1 cellular context compared by ENCODE assay signal in the genomic region with DNA sequence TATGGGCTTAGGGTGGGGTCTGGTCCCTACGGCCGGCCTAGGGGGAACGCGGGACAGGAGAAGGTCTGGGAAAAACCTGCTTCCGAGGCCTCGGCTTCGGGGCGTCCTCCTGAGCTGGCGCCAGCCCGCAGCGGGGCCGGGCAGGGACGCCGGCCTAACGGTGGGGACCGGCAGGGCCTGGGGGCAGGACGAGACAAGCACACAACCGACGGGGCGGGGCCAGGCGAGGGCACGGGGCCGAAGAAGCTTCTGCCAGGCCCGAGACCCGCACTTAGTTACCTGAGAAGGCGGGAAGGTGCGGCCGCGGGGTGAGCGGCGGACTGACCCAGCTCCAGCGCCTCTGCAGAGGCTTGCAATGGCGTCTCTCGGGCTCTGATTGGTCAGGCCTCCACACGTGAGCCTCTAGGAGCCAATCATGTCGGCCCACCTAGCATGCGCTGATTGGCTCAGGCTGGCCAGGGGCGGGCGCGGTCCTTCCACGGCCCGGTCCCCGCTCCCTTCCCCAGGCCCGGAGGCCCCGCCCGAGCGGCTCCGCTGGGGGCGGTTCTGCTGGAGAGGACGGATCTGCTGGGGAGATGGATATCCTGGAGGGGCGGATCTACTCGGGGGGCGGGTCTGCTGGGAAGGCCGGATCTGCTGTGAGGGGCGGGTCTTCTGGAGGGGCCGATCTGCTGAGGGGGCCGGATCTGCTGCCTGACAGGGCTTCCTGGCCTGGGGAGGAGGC.
TF ChIP-seq lines count a peak whose summit lies in the region.

No MANE protein-coding gene starts in this region.

TF ChIP-seq in HepG2, 621 proteins besides CTCF, POLR2A, EP300 and RAD21 (continued from another document and continues in another):
- no peak for TF ChIP-seq KLF6 (CRISPR knock-in tag; IDR thresholded peaks at IDR 0.05)
- no peak for TF ChIP-seq ZNF720 (CRISPR knock-in tag; IDR thresholded peaks at IDR 0.05)
- peak; percentile 57; the same call in 1 of the 2 replicates for TF ChIP-seq NRL (CRISPR knock-in tag; IDR thresholded peaks at IDR 0.05; ENCODE audit: borderline replicate concordance)
- no peak; the same call in 1 of the 2 replicates for TF ChIP-seq ZNF138 (CRISPR knock-in tag; IDR thresholded peaks at IDR 0.05; ENCODE audit: low read depth)
- TF ChIP-seq EED (CRISPR knock-in tag; IDR thresholded peaks at IDR 0.05) = no peak
- TF ChIP-seq ZNF652 (CRISPR knock-in tag; IDR thresholded peaks at IDR 0.05; ENCODE audit: borderline replicate concordance, low read depth) = no peak
- TF ChIP-seq IRF2 (CRISPR knock-in tag; IDR thresholded peaks at IDR 0.05) = no peak
- TF ChIP-seq, protein P1, sequence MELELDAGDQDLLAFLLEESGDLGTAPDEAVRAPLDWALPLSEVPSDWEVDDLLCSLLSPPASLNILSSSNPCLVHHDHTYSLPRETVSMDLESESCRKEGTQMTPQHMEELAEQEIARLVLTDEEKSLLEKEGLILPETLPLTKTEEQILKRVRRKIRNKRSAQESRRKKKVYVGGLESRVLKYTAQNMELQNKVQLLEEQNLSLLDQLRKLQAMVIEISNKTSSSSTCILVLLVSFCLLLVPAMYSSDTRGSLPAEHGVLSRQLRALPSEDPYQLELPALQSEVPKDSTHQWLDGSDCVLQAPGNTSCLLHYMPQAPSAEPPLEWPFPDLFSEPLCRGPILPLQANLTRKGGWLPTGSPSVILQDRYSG (CRISPR knock-in tag; IDR thresholded peaks at IDR 0.05) = 0 out of 2 replicates have a peak, but pooled peaks have one; percentile 72
- TF ChIP-seq SNAPC2 (CRISPR knock-in tag; IDR thresholded peaks at IDR 0.05) = 0 out of 2 replicates have a peak, but pooled peaks have one; percentile 25
- peak; percentile 79; the same call in 1 of the 2 replicates for TF ChIP-seq ZNF468 (CRISPR knock-in tag; IDR thresholded peaks at IDR 0.05)
- TF ChIP-seq ZNF207 (IDR thresholded peaks at IDR 0.05; ENCODE audit: borderline replicate concordance) = no peak
- TF ChIP-seq, protein P2, sequence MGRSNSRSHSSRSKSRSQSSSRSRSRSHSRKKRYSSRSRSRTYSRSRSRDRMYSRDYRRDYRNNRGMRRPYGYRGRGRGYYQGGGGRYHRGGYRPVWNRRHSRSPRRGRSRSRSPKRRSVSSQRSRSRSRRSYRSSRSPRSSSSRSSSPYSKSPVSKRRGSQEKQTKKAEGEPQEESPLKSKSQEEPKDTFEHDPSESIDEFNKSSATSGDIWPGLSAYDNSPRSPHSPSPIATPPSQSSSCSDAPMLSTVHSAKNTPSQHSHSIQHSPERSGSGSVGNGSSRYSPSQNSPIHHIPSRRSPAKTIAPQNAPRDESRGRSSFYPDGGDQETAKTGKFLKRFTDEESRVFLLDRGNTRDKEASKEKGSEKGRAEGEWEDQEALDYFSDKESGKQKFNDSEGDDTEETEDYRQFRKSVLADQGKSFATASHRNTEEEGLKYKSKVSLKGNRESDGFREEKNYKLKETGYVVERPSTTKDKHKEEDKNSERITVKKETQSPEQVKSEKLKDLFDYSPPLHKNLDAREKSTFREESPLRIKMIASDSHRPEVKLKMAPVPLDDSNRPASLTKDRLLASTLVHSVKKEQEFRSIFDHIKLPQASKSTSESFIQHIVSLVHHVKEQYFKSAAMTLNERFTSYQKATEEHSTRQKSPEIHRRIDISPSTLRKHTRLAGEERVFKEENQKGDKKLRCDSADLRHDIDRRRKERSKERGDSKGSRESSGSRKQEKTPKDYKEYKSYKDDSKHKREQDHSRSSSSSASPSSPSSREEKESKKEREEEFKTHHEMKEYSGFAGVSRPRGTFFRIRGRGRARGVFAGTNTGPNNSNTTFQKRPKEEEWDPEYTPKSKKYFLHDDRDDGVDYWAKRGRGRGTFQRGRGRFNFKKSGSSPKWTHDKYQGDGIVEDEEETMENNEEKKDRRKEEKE (IDR thresholded peaks at IDR 0.05) = no peak
- TF ChIP-seq ZNF382 (CRISPR knock-in tag; IDR thresholded peaks at IDR 0.05; ENCODE audit: borderline replicate concordance) = no peak
- TF ChIP-seq, protein P3, sequence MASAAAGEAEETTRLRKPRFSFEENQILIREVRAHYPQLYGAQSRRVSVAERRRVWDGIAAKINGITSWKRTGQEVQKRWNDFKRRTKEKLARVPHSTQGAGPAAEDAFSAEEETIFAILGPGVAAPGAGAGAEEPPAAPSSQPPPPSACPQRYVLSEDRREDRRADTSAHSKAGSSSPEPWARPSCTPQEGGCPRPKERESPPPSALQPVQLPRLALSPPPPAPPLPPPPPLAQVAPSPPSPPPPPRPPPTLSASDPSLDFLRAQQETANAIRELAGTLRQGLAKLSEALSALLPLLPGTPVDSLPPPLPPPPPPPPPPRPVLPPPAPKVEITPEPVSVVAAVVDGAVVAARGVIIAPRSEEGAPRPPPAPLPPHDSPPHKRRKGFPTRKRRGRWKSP (CRISPR knock-in tag; IDR thresholded peaks at IDR 0.05) = peak; percentile 85; the same call in 1 of the 2 replicates
- TF ChIP-seq CHD2 (IDR thresholded peaks at IDR 0.05; ENCODE audit: low read depth, low read length) = no peak
- peak; percentile 89 for TF ChIP-seq CREB1 (IDR thresholded peaks at IDR 0.05)
- TF ChIP-seq CREB1 (CRISPR knock-in tag; IDR thresholded peaks at IDR 0.05) = peak; percentile 86
- TF ChIP-seq, protein P4, sequence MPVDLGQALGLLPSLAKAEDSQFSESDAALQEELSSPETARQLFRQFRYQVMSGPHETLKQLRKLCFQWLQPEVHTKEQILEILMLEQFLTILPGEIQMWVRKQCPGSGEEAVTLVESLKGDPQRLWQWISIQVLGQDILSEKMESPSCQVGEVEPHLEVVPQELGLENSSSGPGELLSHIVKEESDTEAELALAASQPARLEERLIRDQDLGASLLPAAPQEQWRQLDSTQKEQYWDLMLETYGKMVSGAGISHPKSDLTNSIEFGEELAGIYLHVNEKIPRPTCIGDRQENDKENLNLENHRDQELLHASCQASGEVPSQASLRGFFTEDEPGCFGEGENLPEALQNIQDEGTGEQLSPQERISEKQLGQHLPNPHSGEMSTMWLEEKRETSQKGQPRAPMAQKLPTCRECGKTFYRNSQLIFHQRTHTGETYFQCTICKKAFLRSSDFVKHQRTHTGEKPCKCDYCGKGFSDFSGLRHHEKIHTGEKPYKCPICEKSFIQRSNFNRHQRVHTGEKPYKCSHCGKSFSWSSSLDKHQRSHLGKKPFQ (CRISPR knock-in tag; IDR thresholded peaks at IDR 0.05; ENCODE audit: insufficient replicate concordance) = peak; percentile 83
- no peak for TF ChIP-seq JDP2 (CRISPR knock-in tag; IDR thresholded peaks at IDR 0.05; ENCODE audit: borderline replicate concordance)
- no peak for TF ChIP-seq IKZF4 (CRISPR knock-in tag; IDR thresholded peaks at IDR 0.05; ENCODE audit: borderline replicate concordance, low read depth, not compliant biosample characterization)
- TF ChIP-seq, protein P5, sequence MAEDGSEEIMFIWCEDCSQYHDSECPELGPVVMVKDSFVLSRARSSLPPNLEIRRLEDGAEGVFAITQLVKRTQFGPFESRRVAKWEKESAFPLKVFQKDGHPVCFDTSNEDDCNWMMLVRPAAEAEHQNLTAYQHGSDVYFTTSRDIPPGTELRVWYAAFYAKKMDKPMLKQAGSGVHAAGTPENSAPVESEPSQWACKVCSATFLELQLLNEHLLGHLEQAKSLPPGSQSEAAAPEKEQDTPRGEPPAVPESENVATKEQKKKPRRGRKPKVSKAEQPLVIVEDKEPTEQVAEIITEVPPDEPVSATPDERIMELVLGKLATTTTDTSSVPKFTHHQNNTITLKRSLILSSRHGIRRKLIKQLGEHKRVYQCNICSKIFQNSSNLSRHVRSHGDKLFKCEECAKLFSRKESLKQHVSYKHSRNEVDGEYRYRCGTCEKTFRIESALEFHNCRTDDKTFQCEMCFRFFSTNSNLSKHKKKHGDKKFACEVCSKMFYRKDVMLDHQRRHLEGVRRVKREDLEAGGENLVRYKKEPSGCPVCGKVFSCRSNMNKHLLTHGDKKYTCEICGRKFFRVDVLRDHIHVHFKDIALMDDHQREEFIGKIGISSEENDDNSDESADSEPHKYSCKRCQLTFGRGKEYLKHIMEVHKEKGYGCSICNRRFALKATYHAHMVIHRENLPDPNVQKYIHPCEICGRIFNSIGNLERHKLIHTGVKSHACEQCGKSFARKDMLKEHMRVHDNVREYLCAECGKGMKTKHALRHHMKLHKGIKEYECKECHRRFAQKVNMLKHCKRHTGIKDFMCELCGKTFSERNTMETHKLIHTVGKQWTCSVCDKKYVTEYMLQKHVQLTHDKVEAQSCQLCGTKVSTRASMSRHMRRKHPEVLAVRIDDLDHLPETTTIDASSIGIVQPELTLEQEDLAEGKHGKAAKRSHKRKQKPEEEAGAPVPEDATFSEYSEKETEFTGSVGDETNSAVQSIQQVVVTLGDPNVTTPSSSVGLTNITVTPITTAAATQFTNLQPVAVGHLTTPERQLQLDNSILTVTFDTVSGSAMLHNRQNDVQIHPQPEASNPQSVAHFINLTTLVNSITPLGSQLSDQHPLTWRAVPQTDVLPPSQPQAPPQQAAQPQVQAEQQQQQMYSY (CRISPR knock-in tag; IDR thresholded peaks at IDR 0.05) = no peak
- 0 out of 2 replicates have a peak, but pooled peaks have one; percentile 65 for TF ChIP-seq ZNF737 (CRISPR knock-in tag; IDR thresholded peaks at IDR 0.05; ENCODE audit: borderline replicate concordance)
- TF ChIP-seq ZNF572 (CRISPR knock-in tag; IDR thresholded peaks at IDR 0.05) = no peak
- no peak for TF ChIP-seq SP140L (CRISPR knock-in tag; IDR thresholded peaks at IDR 0.05; ENCODE audit: borderline replicate concordance)
- TF ChIP-seq ZNF451 (CRISPR knock-in tag; IDR thresholded peaks at IDR 0.05) = no peak
- no peak for TF ChIP-seq ZNF746 (CRISPR knock-in tag; IDR thresholded peaks at IDR 0.05)
- peak; percentile 99; the same call in 1 of the 2 replicates for TF ChIP-seq XBP1 (CRISPR knock-in tag; IDR thresholded peaks at IDR 0.05)
- TF ChIP-seq, protein P6, sequence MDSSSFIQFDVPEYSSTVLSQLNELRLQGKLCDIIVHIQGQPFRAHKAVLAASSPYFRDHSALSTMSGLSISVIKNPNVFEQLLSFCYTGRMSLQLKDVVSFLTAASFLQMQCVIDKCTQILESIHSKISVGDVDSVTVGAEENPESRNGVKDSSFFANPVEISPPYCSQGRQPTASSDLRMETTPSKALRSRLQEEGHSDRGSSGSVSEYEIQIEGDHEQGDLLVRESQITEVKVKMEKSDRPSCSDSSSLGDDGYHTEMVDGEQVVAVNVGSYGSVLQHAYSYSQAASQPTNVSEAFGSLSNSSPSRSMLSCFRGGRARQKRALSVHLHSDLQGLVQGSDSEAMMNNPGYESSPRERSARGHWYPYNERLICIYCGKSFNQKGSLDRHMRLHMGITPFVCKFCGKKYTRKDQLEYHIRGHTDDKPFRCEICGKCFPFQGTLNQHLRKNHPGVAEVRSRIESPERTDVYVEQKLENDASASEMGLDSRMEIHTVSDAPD (CRISPR knock-in tag; IDR thresholded peaks at IDR 0.05) = 0 out of 2 replicates have a peak, but pooled peaks have one; percentile 4
- TF ChIP-seq DPF2 (CRISPR knock-in tag; IDR thresholded peaks at IDR 0.05; ENCODE audit: borderline replicate concordance, low read depth) = no peak
- TF ChIP-seq SOX6 (IDR thresholded peaks at IDR 0.05) = no peak
- TF ChIP-seq SOX6 (CRISPR knock-in tag; IDR thresholded peaks at IDR 0.05) = peak; percentile 31; the same call in 1 of the 2 replicates
- TF ChIP-seq, protein P7, sequence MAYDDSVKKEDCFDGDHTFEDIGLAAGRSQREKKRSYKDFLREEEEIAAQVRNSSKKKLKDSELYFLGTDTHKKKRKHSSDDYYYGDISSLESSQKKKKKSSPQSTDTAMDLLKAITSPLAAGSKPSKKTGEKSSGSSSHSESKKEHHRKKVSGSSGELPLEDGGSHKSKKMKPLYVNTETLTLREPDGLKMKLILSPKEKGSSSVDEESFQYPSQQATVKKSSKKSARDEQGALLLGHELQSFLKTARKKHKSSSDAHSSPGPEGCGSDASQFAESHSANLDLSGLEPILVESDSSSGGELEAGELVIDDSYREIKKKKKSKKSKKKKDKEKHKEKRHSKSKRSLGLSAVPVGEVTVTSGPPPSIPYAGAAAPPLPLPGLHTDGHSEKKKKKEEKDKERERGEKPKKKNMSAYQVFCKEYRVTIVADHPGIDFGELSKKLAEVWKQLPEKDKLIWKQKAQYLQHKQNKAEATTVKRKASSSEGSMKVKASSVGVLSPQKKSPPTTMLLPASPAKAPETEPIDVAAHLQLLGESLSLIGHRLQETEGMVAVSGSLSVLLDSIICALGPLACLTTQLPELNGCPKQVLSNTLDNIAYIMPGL (CRISPR knock-in tag; IDR thresholded peaks at IDR 0.05; ENCODE audit: borderline replicate concordance in 1 of 2, low read depth in 1 of 2) = peak; percentile 9 to 84; a peak in 3 of 4 replicates
- TF ChIP-seq, protein P8, sequence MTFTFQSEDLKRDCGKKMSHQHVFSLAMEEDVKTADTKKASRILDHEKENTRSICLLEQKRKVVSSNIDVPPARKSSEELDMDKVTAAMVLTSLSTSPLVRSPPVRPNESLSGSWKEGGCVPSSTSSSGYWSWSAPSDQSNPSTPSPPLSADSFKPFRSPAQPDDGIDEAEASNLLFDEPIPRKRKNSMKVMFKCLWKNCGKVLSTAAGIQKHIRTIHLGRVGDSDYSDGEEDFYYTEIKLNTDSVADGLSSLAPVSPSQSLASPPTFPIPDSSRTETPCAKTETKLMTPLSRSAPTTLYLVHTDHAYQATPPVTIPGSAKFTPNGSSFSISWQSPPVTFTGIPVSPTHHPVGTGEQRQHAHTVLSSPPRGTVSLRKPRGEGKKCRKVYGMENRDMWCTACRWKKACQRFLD (CRISPR knock-in tag; IDR thresholded peaks at IDR 0.05; ENCODE audit: borderline replicate concordance) = 0 out of 2 replicates have a peak, but pooled peaks have one; percentile 12
- 0 out of 2 replicates have a peak, but pooled peaks have one; percentile 82 for TF ChIP-seq ZNF343 (CRISPR knock-in tag; IDR thresholded peaks at IDR 0.05)
- peak; percentile 84; the same call in 1 of the 2 replicates for TF ChIP-seq MAZ (IDR thresholded peaks at IDR 0.05; ENCODE audit: borderline replicate concordance, low read depth, low read length)
- peak; percentile 53; the same call in 1 of the 2 replicates for TF ChIP-seq MAZ (CRISPR knock-in tag; IDR thresholded peaks at IDR 0.05; ENCODE audit: low read depth)
- 0 out of 2 replicates have a peak, but pooled peaks have one; percentile 22 for TF ChIP-seq NAIF1 (CRISPR knock-in tag; IDR thresholded peaks at IDR 0.05; ENCODE audit: borderline replicate concordance)
- peak; percentile 63; the same call in 1 of the 2 replicates for TF ChIP-seq YEATS4 (CRISPR knock-in tag; IDR thresholded peaks at IDR 0.05; ENCODE audit: borderline replicate concordance)
- TF ChIP-seq ZNF350 (CRISPR knock-in tag; IDR thresholded peaks at IDR 0.05; ENCODE audit: borderline replicate concordance, low read depth) = peak; percentile 63; the same call in 1 of the 2 replicates
- TF ChIP-seq ZIK1 (CRISPR knock-in tag; IDR thresholded peaks at IDR 0.05; ENCODE audit: borderline replicate concordance, low read depth) = no peak
- TF ChIP-seq, protein P9, sequence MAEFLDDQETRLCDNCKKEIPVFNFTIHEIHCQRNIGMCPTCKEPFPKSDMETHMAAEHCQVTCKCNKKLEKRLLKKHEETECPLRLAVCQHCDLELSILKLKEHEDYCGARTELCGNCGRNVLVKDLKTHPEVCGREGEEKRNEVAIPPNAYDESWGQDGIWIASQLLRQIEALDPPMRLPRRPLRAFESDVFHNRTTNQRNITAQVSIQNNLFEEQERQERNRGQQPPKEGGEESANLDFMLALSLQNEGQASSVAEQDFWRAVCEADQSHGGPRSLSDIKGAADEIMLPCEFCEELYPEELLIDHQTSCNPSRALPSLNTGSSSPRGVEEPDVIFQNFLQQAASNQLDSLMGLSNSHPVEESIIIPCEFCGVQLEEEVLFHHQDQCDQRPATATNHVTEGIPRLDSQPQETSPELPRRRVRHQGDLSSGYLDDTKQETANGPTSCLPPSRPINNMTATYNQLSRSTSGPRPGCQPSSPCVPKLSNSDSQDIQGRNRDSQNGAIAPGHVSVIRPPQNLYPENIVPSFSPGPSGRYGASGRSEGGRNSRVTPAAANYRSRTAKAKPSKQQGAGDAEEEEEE (CRISPR knock-in tag; IDR thresholded peaks at IDR 0.05; ENCODE audit: borderline replicate concordance) = no peak
- no peak for TF ChIP-seq ATF7-NPFF (CRISPR knock-in tag; IDR thresholded peaks at IDR 0.05; ENCODE audit: low read depth)
